Comparison of ENCODE assay signal across 22 cellular contexts in genomic region chr13:90307136-90307535, GRCh38.
DNase-seq lines count a peak whose midpoint lies in the region; ATAC-seq, FAIRE-seq and TF ChIP-seq lines count a peak whose summit lies in the region.
"Had no signal": no experiment of that assay in that cellular context is flagged by ENCODE, and none has a peak within 500 bp of the region (broad histone marks: within the 10 kb centered on the region; RNA-seq: fewer than 3 reads in every experiment).

No MANE protein-coding gene starts in this region.

- no peaks in the 10 kb centered on the region for H3K9me3 ChIP-seq in K562 (replicated peaks; ENCODE audit: control insufficient read depth, insufficient read depth, low read depth, low read length)
- no peaks in the 10 kb centered on the region for H3K9me3 ChIP-seq in gastrocnemius medialis
- H3K9me3 ChIP-seq: A549 had no signal

- TF ChIP-seq POLR2A in K562 (conservative IDR thresholded peaks at IDR 0.05): no peak
- TF ChIP-seq POLR2A in gastrocnemius medialis (IDR thresholded peaks at IDR 0.05): no peak

- H3K4me1 ChIP-seq in K562 (replicated peaks in 1 of 2; ENCODE audit: control insufficient read depth in 2 of 2, insufficient read depth in 2 of 2, low read length in 2 of 2) (no peaks in the 10 kb centered on the region), gastrocnemius medialis (no peaks in the 10 kb centered on the region)
- H3K4me1 ChIP-seq: A549 had no signal

- intact Hi-C loops in K562 (cut with micrococcal nuclease): no loop called here
- intact Hi-C loops in gastrocnemius medialis (cut with DNase I; ENCODE audit: low total_unique reads): no loop called here

- no peak overlapping the region for H3K9ac ChIP-seq in K562 (ENCODE audit: insufficient read depth in 1 of 2, low read depth in 2 of 2, low read length in 2 of 2)
- H3K9ac ChIP-seq: BLaER1 treated with 17β-estradiol and CSF1 and Interleukin-3, amounts not matched to agents 10 nM and 100 nM had no signal

- POLR2A ChIA-PET in K562 (lab: Yijun Ruan, JAX): no interaction called here

- TF ChIP-seq EP300 in K562 (IDR thresholded peaks at IDR 0.05; ENCODE audit: low read length): no peak

- no peak for FAIRE-seq in K562 (lab: Jason Lieb, UNC)
- FAIRE-seq: A549, GM12878, GM12892, GM18507 had no signal

- in situ Hi-C loops in K562 (cut with MboI): no loop called here
- in situ Hi-C loops in gastrocnemius medialis (cut with MboI; ENCODE audit: low sequenced_read_pairs in 4 of 4): loop anchor here in 1 of 4 donors (10.0 kb wide), 1 partner anchor 58 kb away; no protein-coding TSS in a partner anchor

- H3K27ac ChIP-seq in K562 (ENCODE audit: extremely low read depth, low read depth, low read length) (no peak overlapping the region), gastrocnemius medialis (no peak overlapping the region)
- H3K27ac ChIP-seq: A549; BLaER1 treated with 17β-estradiol and CSF1 and Interleukin-3, amounts not matched to agents 10 nM and 100 nM; C4-2B had no signal

- H3K4me3 ChIP-seq in K562 (no peak overlapping the region), gastrocnemius medialis (no peak overlapping the region)
- H3K4me3 ChIP-seq: A549; BLaER1 treated with 17β-estradiol and CSF1 and Interleukin-3, amounts not matched to agents 10 nM and 100 nM; GM12878 had no signal

- DNase-seq in NCI-H82 (lab: John Stamatoyannopoulos, UW): peak; percentile 19
- DNase-seq in NCI-H82 treated with DMSO at 0.1 percent for 48 hours (lab: John Stamatoyannopoulos, UW; ENCODE audit: unreplicated experiment): no peak
- DNase-seq in K562 (ENCODE audit: extremely low read depth in 1 of 4, low spot score in 3 of 4): no peak
- DNase-seq in gastrocnemius medialis: no peak
- no peak for DNase-seq in activated CD4-positive, alpha-beta T cell treated with anti-CD3 and anti-CD28 coated beads, Interleukin-2, amount 50 U/mL, for 1 hour
- DNase-seq: AML-193; CD4-positive, alpha-beta T cell; CD8-positive, alpha-beta T cell; COR-L47; DMS 273 treated with DMSO at 0.1 percent for 48 hours; DMS153; DMS53; DMS79; DND-41; EL; GDM1 had no signal

- no peaks in the 10 kb centered on the region for H3K36me3 ChIP-seq in K562 (ENCODE audit: control insufficient read depth, insufficient read depth, low read length)
- no peaks in the 10 kb centered on the region for H3K36me3 ChIP-seq in gastrocnemius medialis
- H3K36me3 ChIP-seq: BLaER1 treated with 17β-estradiol and CSF1 and Interleukin-3, amounts not matched to agents 10 nM and 100 nM had no signal

- no peak overlapping the region for H2AFZ ChIP-seq in K562 (ENCODE audit: low read depth, low read length)

- BruUV-seq in K562 (replicated peaks; lab: Mats Ljungman, UMichigan): no TSS peak

- no peaks in the 10 kb centered on the region for H3K9me1 ChIP-seq in K562 (ENCODE audit: control insufficient read depth, insufficient read depth, low read length)

- ATAC-seq in K562: no peak
- ATAC-seq in gastrocnemius medialis: no peak
- ATAC-seq: A549; CD8-positive, alpha-beta T cell; GM12878 had no signal

- TF ChIP-seq CTCF in K562 (IDR thresholded peaks at IDR 0.05 in 2 of 3, conservative IDR thresholded peaks at IDR 0.05 in 1 of 3; ENCODE audit: insufficient read depth in 2 of 3, low read depth in 1 of 3, low read length in 3 of 3) (no peak), gastrocnemius medialis (IDR thresholded peaks at IDR 0.05 in 4 of 5, conservative IDR thresholded peaks at IDR 0.05 in 1 of 5) (no peak)

- H3K27me3 ChIP-seq in K562 (ENCODE audit: control insufficient read depth in 2 of 2, insufficient read depth in 2 of 2, low read length in 2 of 2) (no peaks in the 10 kb centered on the region), gastrocnemius medialis (no peaks in the 10 kb centered on the region)
- H3K27me3 ChIP-seq: BLaER1 treated with 17β-estradiol and CSF1 and Interleukin-3, amounts not matched to agents 10 nM and 100 nM had no signal

- no peaks in the 10 kb centered on the region for H4K20me1 ChIP-seq in K562 (replicated peaks; ENCODE audit: control insufficient read depth, insufficient read depth, low read length)
- H4K20me1 ChIP-seq: BLaER1 treated with 17β-estradiol and CSF1 and Interleukin-3, amounts not matched to agents 10 nM and 100 nM had no signal

- CTCF ChIA-PET in K562 (lab: Yijun Ruan, JAX; ENCODE audit: low intra/inter-chr PET ratio): no interaction called here

- no peaks in the 10 kb centered on the region for H3K79me2 ChIP-seq in K562 (ENCODE audit: control insufficient read depth, insufficient read depth, low read length)

- 2% methylated on average over 6 of the region's 6 CpGs for WGBS in K562 (ENCODE audit: insufficient coverage, low coverage, missing lambda C conversion rate)

- no peak for TF ChIP-seq RAD21 in K562 (CRISPR knock-in tag; conservative IDR thresholded peaks at IDR 0.05 in 1 of 2, IDR thresholded peaks at IDR 0.05 in 1 of 2)

- H3K4me2 ChIP-seq in K562 (ENCODE audit: insufficient read depth, low read length): no peak overlapping the region
- H3K4me2 ChIP-seq: A549; BLaER1 treated with 17β-estradiol and CSF1 and Interleukin-3, amounts not matched to agents 10 nM and 100 nM had no signal

TF ChIP-seq in K562, 482 proteins besides CTCF, POLR2A, EP300 and RAD21:
- TF ChIP-seq JUNB (CRISPR knock-in tag; conservative IDR thresholded peaks at IDR 0.05) (no peak), MECOM (CRISPR knock-in tag; IDR thresholded peaks at IDR 0.05) (no peak), ZNF184 (CRISPR knock-in tag; IDR thresholded peaks at IDR 0.05) (0 out of 2 replicates have a peak, but pooled peaks have one; percentile 37), HNRNPL (IDR thresholded peaks at IDR 0.05; ENCODE audit: low read depth, low read length) (no peak), TOE1 (IDR thresholded peaks at IDR 0.05; ENCODE audit: borderline replicate concordance) (no peak), TOE1 (CRISPR knock-in tag; IDR thresholded peaks at IDR 0.05; ENCODE audit: borderline replicate concordance, low read depth) (0 out of 2 replicates have a peak, but pooled peaks have one; percentile 22), SAP30 (IDR thresholded peaks at IDR 0.05; ENCODE audit: borderline replicate concordance, insufficient read depth, low read depth, low read length, poor library complexity, severe bottlenecking) (peak; percentile 53), NR2C2 (CRISPR knock-in tag; IDR thresholded peaks at IDR 0.05) (0 out of 2 replicates have a peak, but pooled peaks have one; percentile 34), NR2C2 (tag; IDR thresholded peaks at IDR 0.05) (no peak), ZNF785 (CRISPR knock-in tag; IDR thresholded peaks at IDR 0.05) (no peak)
- TF ChIP-seq, protein P1, sequence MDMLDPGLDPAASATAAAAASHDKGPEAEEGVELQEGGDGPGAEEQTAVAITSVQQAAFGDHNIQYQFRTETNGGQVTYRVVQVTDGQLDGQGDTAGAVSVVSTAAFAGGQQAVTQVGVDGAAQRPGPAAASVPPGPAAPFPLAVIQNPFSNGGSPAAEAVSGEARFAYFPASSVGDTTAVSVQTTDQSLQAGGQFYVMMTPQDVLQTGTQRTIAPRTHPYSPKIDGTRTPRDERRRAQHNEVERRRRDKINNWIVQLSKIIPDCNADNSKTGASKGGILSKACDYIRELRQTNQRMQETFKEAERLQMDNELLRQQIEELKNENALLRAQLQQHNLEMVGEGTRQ (CRISPR knock-in tag; IDR thresholded peaks at IDR 0.05): peak; percentile 34; the same call in 1 of the 2 replicates
TF ChIP-seq in K562: peak in this region for 5.
